In the genomic region with DNA sequence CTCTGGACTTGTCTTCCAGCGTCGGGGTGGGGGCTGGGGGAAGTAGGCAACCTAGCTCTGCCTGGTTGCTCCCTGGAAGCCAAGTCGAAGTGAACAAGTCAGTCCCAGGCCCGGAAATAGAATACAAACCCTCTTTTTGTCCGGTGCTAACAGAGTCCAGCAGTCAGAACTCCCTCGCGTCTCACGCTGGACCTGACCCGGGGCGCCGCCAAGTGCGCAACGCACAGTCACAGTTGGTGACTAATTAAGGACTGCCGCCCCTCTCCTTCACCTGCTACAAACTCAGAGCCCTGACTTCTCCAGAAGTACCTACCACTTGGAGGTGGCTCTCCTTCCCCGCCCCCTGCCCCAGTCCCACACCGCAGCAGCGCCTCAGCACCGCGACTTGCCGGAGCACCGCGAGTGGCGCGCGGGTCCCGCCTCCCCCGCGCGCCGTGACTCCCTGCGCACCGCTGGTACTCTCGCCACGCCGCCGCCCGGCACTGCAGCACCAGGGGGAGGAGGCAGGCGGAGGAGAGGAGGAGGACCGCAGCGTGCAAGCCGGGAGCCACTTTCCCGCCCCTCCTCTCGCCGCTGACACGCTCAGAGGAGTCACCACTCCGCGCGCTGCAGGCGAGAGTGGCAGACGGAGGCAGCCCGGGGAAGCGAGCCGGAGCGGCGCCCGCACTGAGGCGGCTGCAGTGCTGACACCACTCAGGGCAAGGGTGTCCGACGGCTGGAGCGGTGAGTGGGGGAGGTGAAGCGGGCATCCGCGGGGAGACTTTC, we compare ENCODE assay signal across 8 cellular contexts. TPM values are rescaled to one million over a fixed set of nuclear protein-coding genes. Genes with fewer than 3 reads are reported as not detected.
A peak's percentile ranks its signal among the peaks of the same experiment; 100 is the strongest.
DNase-seq lines count a peak whose midpoint lies in the region; ATAC-seq and TF ChIP-seq lines count a peak whose summit lies in the region.

A gene with protein sequence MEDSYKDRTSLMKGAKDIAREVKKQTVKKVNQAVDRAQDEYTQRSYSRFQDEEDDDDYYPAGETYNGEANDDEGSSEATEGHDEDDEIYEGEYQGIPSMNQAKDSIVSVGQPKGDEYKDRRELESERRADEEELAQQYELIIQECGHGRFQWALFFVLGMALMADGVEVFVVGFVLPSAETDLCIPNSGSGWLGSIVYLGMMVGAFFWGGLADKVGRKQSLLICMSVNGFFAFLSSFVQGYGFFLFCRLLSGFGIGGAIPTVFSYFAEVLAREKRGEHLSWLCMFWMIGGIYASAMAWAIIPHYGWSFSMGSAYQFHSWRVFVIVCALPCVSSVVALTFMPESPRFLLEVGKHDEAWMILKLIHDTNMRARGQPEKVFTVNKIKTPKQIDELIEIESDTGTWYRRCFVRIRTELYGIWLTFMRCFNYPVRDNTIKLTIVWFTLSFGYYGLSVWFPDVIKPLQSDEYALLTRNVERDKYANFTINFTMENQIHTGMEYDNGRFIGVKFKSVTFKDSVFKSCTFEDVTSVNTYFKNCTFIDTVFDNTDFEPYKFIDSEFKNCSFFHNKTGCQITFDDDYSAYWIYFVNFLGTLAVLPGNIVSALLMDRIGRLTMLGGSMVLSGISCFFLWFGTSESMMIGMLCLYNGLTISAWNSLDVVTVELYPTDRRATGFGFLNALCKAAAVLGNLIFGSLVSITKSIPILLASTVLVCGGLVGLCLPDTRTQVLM (plus strand): TSS at position 594 of the 765 bp plus-strand sequence. CDS start 48,368 bp downstream, outside the sequence.

- intact Hi-C loops in activated CD8-positive, alpha-beta T cell treated with anti-CD3 and anti-CD28 coated beads for 36 hours (cut with micrococcal nuclease): no loop called here
- intact Hi-C loops in right cardiac atrium (cut with DNase I): no loop called here

- POLR2A ChIA-PET in HEK293 (lab: Yijun Ruan, JAX): no interaction called here
- POLR2A ChIA-PET in activated CD8-positive, alpha-beta T cell treated with anti-CD3 and anti-CD28 coated beads for 36 hours (lab: Charles Lee): no interaction called here

- no peak within 1 kb of the TSS for H3K27ac ChIP-seq in HEK293 (ENCODE audit: extremely low read depth, low read depth, low read length)
- no peak within 1 kb of the TSS for H3K27ac ChIP-seq in right cardiac atrium (ENCODE audit: low read length)

- peaks cover 7% of the 10 kb centered on the region; the same call in 1 of the 2 replicates for H3K4me1 ChIP-seq in HEK293 (ENCODE audit: control insufficient read depth, insufficient read depth, low read length)
- H3K4me1 ChIP-seq in right cardiac atrium (ENCODE audit: control insufficient read depth, insufficient read depth, low read length): peaks cover 4% of the 10 kb centered on the region

- no peaks in the 10 kb centered on the region for H3K36me3 ChIP-seq in HEK293 (ENCODE audit: control insufficient read depth in 2 of 2, insufficient read depth in 1 of 2, low read length in 2 of 2)

- TF ChIP-seq CTCF in AG09309 (IDR thresholded peaks at IDR 0.05; ENCODE audit: control insufficient read depth, insufficient read depth, low read depth, low read length, missing control alignments) (no peak), HEK293 (tag by site-specific recombination; IDR thresholded peaks at IDR 0.05) (0 out of 2 replicates have a peak, but pooled peaks have one; percentile 20)
- no peak for TF ChIP-seq CTCF in activated CD8-positive, alpha-beta T cell treated with anti-CD3 and anti-CD28 coated beads for 36 hours (IDR thresholded peaks at IDR 0.05)

- peaks cover 10% of the 10 kb centered on the region for H3K27me3 ChIP-seq in right cardiac atrium (ENCODE audit: control insufficient read depth, insufficient read depth)

- H3K27me3 Mint-ChIP-seq in activated CD8-positive, alpha-beta T cell treated with anti-CD3 and anti-CD28 coated beads for 36 hours: peaks cover 76% of the 10 kb centered on the region

- peak within 1 kb of the TSS; percentile 67 for H3K4me3 Mint-ChIP-seq in activated CD8-positive, alpha-beta T cell treated with anti-CD3 and anti-CD28 coated beads for 36 hours

- H3K4me1 Mint-ChIP-seq in activated CD8-positive, alpha-beta T cell treated with anti-CD3 and anti-CD28 coated beads for 36 hours (ENCODE audit: low read depth): peaks cover 25% of the 10 kb centered on the region

- H3K4me3 ChIP-seq in AG09309 (ENCODE audit: control insufficient read depth, low read depth, low read length) (peak within 1 kb of the TSS; percentile 24), HEK293 (ENCODE audit: low read depth, low read length) (peak within 1 kb of the TSS; percentile 39), right cardiac atrium (ENCODE audit: low read length) (peak within 1 kb of the TSS; percentile 5), skeletal muscle cell (ENCODE audit: low read depth, low read length) (peak within 1 kb of the TSS; percentile 15)

- ATAC-seq in activated CD8-positive, alpha-beta T cell treated with anti-CD3 and anti-CD28 coated beads for 36 hours: peak; percentile 75
- ATAC-seq in right cardiac atrium (peak in 1 of 2 donors; percentile 47), HG02759 (IDR thresholded peaks at IDR 0.05; ENCODE audit: unreplicated experiment) (no peak), GM21515 (IDR thresholded peaks at IDR 0.05; ENCODE audit: unreplicated experiment) (no peak)

- under 1% methylated on average over 63 of the region's 63 CpGs for WGBS in right cardiac atrium

- H3K9me3 ChIP-seq in HEK293 (ENCODE audit: control insufficient read depth, insufficient read depth, low read depth, low read length) (no peaks in the 10 kb centered on the region), right cardiac atrium (ENCODE audit: control insufficient read depth, low read length) (no peaks in the 10 kb centered on the region)

- DNase-seq in AG09309 (ENCODE audit: low read depth) (no peak), right cardiac atrium (peak in 2 of 3 donors; percentile 32 to 53), skeletal muscle cell (ENCODE audit: low read depth) (no peak), superior temporal gyrus (ENCODE audit: extremely low spot score) (no peak)
- DNase-seq in activated CD8-positive, alpha-beta T cell treated with anti-CD3 and anti-CD28 coated beads for 36 hours: peak; percentile 50

- CTCF ChIA-PET in HEK293 (lab: Yijun Ruan, JAX): interaction anchor here (0.6 kb wide), 1 partner anchor 127 kb away, joined by 6 read pairs; no protein-coding TSS in a partner anchor
- CTCF ChIA-PET in activated CD8-positive, alpha-beta T cell treated with anti-CD3 and anti-CD28 coated beads for 36 hours (lab: Charles Lee): no interaction called here

- no peaks in the 10 kb centered on the region for H3K36me3 Mint-ChIP-seq in activated CD8-positive, alpha-beta T cell treated with anti-CD3 and anti-CD28 coated beads for 36 hours (ENCODE audit: low read depth)

- H3K27ac Mint-ChIP-seq in activated CD8-positive, alpha-beta T cell treated with anti-CD3 and anti-CD28 coated beads for 36 hours: no peak within 1 kb of the TSS

- no peaks in the 10 kb centered on the region for H3K9me3 Mint-ChIP-seq in activated CD8-positive, alpha-beta T cell treated with anti-CD3 and anti-CD28 coated beads for 36 hours

TF ChIP-seq in HEK293, 187 proteins besides CTCF, POLR2A, EP300 and RAD21 (continues in another document):
- TF ChIP-seq ZNF501 (tag by site-specific recombination; IDR thresholded peaks at IDR 0.05) (no peak), ZSCAN30 (tag by site-specific recombination; IDR thresholded peaks at IDR 0.05) (no peak), ZNF223 (tag by site-specific recombination; IDR thresholded peaks at IDR 0.05) (no peak), ZNF664 (tag by site-specific recombination; IDR thresholded peaks at IDR 0.05) (no peak), ZNF157 (tag by site-specific recombination; IDR thresholded peaks at IDR 0.05) (no peak), EGR2 (tag by site-specific recombination; IDR thresholded peaks at IDR 0.05; ENCODE audit: low read depth) (peak; percentile 42), ZNF555 (tag by site-specific recombination; conservative IDR thresholded peaks at IDR 0.05) (no peak), ZFP37 (tag by site-specific recombination; IDR thresholded peaks at IDR 0.05) (0 out of 2 replicates have a peak, but pooled peaks have one; percentile 39), SP2 (tag by site-specific recombination; IDR thresholded peaks at IDR 0.05) (peak; percentile 76), ZNF112 (tag by site-specific recombination; IDR thresholded peaks at IDR 0.05) (no peak)
- TF ChIP-seq, protein P1, sequence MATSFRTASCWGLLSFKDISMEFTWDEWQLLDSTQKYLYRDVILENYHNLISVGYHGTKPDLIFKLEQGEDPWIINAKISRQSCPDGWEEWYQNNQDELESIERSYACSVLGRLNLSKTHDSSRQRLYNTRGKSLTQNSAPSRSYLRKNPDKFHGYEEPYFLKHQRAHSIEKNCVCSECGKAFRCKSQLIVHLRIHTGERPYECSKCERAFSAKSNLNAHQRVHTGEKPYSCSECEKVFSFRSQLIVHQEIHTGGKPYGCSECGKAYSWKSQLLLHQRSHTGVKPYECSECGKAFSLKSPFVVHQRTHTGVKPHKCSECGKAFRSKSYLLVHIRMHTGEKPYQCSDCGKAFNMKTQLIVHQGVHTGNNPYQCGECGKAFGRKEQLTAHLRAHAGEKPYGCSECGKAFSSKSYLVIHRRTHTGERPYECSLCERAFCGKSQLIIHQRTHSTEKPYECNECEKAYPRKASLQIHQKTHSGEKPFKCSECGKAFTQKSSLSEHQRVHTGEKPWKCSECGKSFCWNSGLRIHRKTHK (tag by site-specific recombination; IDR thresholded peaks at IDR 0.05): no peak
- TF ChIP-seq, protein P2, sequence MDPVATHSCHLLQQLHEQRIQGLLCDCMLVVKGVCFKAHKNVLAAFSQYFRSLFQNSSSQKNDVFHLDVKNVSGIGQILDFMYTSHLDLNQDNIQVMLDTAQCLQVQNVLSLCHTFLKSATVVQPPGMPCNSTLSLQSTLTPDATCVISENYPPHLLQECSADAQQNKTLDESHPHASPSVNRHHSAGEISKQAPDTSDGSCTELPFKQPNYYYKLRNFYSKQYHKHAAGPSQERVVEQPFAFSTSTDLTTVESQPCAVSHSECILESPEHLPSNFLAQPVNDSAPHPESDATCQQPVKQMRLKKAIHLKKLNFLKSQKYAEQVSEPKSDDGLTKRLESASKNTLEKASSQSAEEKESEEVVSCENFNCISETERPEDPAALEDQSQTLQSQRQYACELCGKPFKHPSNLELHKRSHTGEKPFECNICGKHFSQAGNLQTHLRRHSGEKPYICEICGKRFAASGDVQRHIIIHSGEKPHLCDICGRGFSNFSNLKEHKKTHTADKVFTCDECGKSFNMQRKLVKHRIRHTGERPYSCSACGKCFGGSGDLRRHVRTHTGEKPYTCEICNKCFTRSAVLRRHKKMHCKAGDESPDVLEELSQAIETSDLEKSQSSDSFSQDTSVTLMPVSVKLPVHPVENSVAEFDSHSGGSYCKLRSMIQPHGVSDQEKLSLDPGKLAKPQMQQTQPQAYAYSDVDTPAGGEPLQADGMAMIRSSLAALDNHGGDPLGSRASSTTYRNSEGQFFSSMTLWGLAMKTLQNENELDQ (tag by site-specific recombination; IDR thresholded peaks at IDR 0.05; ENCODE audit: low read depth): no peak

RNA-seq across cellular contexts. Expression of the gene that starts here (rescaled TPM):
- under 1 TPM in 1 of 2 experiments, not detected in 1; 0.07 TPM for total RNA-seq in activated CD8-positive, alpha-beta T cell treated with anti-CD3 and anti-CD28 coated beads for 36 hours
- under 1 TPM in 3 of 4 donors, not detected in 1; 0.09 to 0.88 (median 0.14) TPM for total RNA-seq in right cardiac atrium
- polyA plus RNA-seq in right cardiac atrium: 0.02 TPM

Comparison
In these comparisons a context has a peak if more than half of its experiments do, and no peak if none do; other contexts are left out.
1. Peak in DNase-seq and ATAC-seq in activated CD8-positive, alpha-beta T cell treated with anti-CD3 and anti-CD28 coated beads for 36 hours; RNA of the gene not detected or under 1 TPM.
2. Peak in DNase-seq and H3K4me3 ChIP-seq in right cardiac atrium; RNA of the gene not detected or under 1 TPM.